ENCODE assay signal across 23 cellular contexts in genomic region chr10:116565533-116565932, GRCh38. TPM values are rescaled to one million over a fixed set of nuclear protein-coding genes. Genes with fewer than 3 reads are reported as not detected.
"Had no signal": no experiment of that assay in that cellular context is flagged by ENCODE, and none has a peak within 500 bp of the region (broad histone marks: within the 10 kb centered on the region; RNA-seq: fewer than 3 reads in every experiment).

No MANE protein-coding gene starts in this region.

- FAIRE-seq: RCC 7860 had no signal

- H3K36me3 ChIP-seq: MG63, SJSA1 had no signal

- H3K4me3 ChIP-seq: MG63, SJSA1, SK-N-MC had no signal

- H3K9me3 ChIP-seq: MG63, SJSA1 had no signal

- DNase-seq: Karpas-422, KG1, MG63, NCI-H1092, NCI-H1105 treated with DMSO at 0.1 percent for 48 hours, NCI-H1436, NCI-H187, NCI-H2029, NCI-H2081 treated with DMSO at 0.1 percent for 48 hours, NCI-H2171, NCI-H226, NCI-H446, NCI-H510A, NCI-H524 treated with DMSO at 0.1 percent for 48 hours, NCI-H69, NCI-H774, Right ventricle myocardium superior, RPMI8226, SIG-M5 had no signal

- H3K27ac ChIP-seq: SJSA1, SK-N-MC had no signal

- H3K27me3 ChIP-seq: SJSA1 had no signal

- H3K4me1 ChIP-seq: SJSA1 had no signal

RNA-seq across cellular contexts. Expression of gene PNLIP, which starts 19.8 kb away (rescaled TPM):
- total RNA-seq: HT1080, Right ventricle myocardium superior, SJSA1 had no signal

RNA-seq across cellular contexts. Expression of gene PNLIPRP1, which starts 25.2 kb away (rescaled TPM):
- total RNA-seq: HT1080, Right ventricle myocardium superior, SJSA1 had no signal

RNA-seq across cellular contexts. Expression of gene PNLIPRP2, which starts 55.2 kb away (rescaled TPM):
- total RNA-seq: HT1080, Right ventricle myocardium superior, SJSA1 had no signal
